In genomic region chr12:6960291-6961277, GRCh38 we compare ENCODE assay signal across 8 cellular contexts. TPM values are rescaled to one million over a fixed set of nuclear protein-coding genes. Genes with fewer than 3 reads are reported as not detected.
A peak's percentile ranks its signal among the peaks of the same experiment; 100 is the strongest.
DNase-seq lines count a peak whose midpoint lies in the region; ATAC-seq and TF ChIP-seq lines count a peak whose summit lies in the region.

No MANE protein-coding gene starts in this region.

- TF ChIP-seq EP300 in gastroesophageal sphincter (IDR thresholded peaks at IDR 0.05) (no peak), stomach (IDR thresholded peaks at IDR 0.05) (no peak)

- H3K27ac ChIP-seq in WERI-Rb-1 = peak overlapping the region; percentile 76
- H3K27ac ChIP-seq in gastroesophageal sphincter = peak overlapping the region in 3 of 4 donors; percentile 63 to 82 (median 81)
- peak overlapping the region; percentile 93 to 97 (median 96) for H3K27ac ChIP-seq in stomach

- WGBS in gastroesophageal sphincter (ENCODE audit: low coverage in 1 of 2), 2 donors = 59 to 100% methylated on average over 2 to 5 of the region's 20 CpGs
- WGBS in stomach, 5 donors = 71 to 79% (median 74%) methylated on average over 17 to 20 of the region's 20 CpGs

- H3K4me1 ChIP-seq in gastroesophageal sphincter (peaks cover 0 to 63% (median 9%) of the 10 kb centered on the region in 3 donors), stomach (peaks cover 49 to 90% (median 62%) of the 10 kb centered on the region in 4 donors)

- H3K36me3 ChIP-seq in WERI-Rb-1 = peaks cover 18% of the 10 kb centered on the region
- peaks cover 0 to 11% of the 10 kb centered on the region in 2 donors for H3K36me3 ChIP-seq in gastroesophageal sphincter
- peaks cover 4 to 39% (median 32%) of the 10 kb centered on the region in 4 donors for H3K36me3 ChIP-seq in stomach
- peaks cover 12% of the 10 kb centered on the region for H3K36me3 ChIP-seq in MG63

- TF ChIP-seq CTCF in Calu3 (IDR thresholded peaks at IDR 0.05; ENCODE audit: unreplicated experiment) = no peak
- peak; percentile 38; the same call in 1 of the 2 replicates for TF ChIP-seq CTCF in HFFc6 (IDR thresholded peaks at IDR 0.05)
- TF ChIP-seq CTCF in WERI-Rb-1 (IDR thresholded peaks at IDR 0.05; ENCODE audit: low read depth, low read length) = peak; percentile 60
- TF ChIP-seq CTCF in gastroesophageal sphincter (IDR thresholded peaks at IDR 0.05) = no peak
- TF ChIP-seq CTCF in stomach (IDR thresholded peaks at IDR 0.05) = no peak

- BruUV-seq in Calu3 (replicated peaks; lab: Mats Ljungman, UMichigan) = no TSS peak

- H3K4me3 Mint-ChIP-seq in Calu3 (ENCODE audit: low read depth, unreplicated experiment) = peak overlapping the region; percentile 79
- H3K4me3 Mint-ChIP-seq in HFFc6 = peak overlapping the region; percentile 61; the same call in 1 of the 2 replicates

- H3K4me1 Mint-ChIP-seq in Calu3 (ENCODE audit: low read depth, unreplicated experiment) (peaks cover 29% of the 10 kb centered on the region), HFFc6 (ENCODE audit: low read depth) (peaks cover 25% of the 10 kb centered on the region)

- H3K4me3 ChIP-seq in WERI-Rb-1 (ENCODE audit: low read depth, low read length) = no peak overlapping the region
- H3K4me3 ChIP-seq in gastroesophageal sphincter = peak overlapping the region in 1 of 2 donors; percentile 26
- H3K4me3 ChIP-seq in stomach = peak overlapping the region in 3 of 4 donors; percentile 53 to 68 (median 62)
- no peak overlapping the region for H3K4me3 ChIP-seq in MG63

- CTCF ChIA-PET in Calu3 (lab: Charles Lee) = interaction anchor here (0.5 to 5.5 kb wide), 3 partner anchors 11 to 997 kb away, joined by 4 to 90 read pairs (median 6); partner anchors contain the start of genes C12orf57 and RNU7-1

- H3K36me3 Mint-ChIP-seq in Calu3 (ENCODE audit: insufficient read depth, unreplicated experiment) = peaks cover 89% of the 10 kb centered on the region
- H3K36me3 Mint-ChIP-seq in HFFc6 (ENCODE audit: low read depth) = no peaks in the 10 kb centered on the region; the same call in 1 of the 2 replicates

- H3K9me3 Mint-ChIP-seq in Calu3 (ENCODE audit: low read depth, unreplicated experiment) (no peaks in the 10 kb centered on the region), HFFc6 (no peaks in the 10 kb centered on the region)

- H3K27me3 ChIP-seq in WERI-Rb-1 (ENCODE audit: insufficient read depth, low read depth, severe bottlenecking) (no peaks in the 10 kb centered on the region), gastroesophageal sphincter (no peaks in the 10 kb centered on the region), stomach (no peaks in the 10 kb centered on the region), MG63 (no peaks in the 10 kb centered on the region)

- no peaks in the 10 kb centered on the region for H3K27me3 Mint-ChIP-seq in Calu3 (ENCODE audit: unreplicated experiment)
- no peaks in the 10 kb centered on the region for H3K27me3 Mint-ChIP-seq in HFFc6 (ENCODE audit: insufficient read depth)

- H3K9me3 ChIP-seq in WERI-Rb-1 (ENCODE audit: severe bottlenecking) (no peaks in the 10 kb centered on the region), gastroesophageal sphincter (no peaks in the 10 kb centered on the region), stomach (no peaks in the 10 kb centered on the region), MG63 (no peaks in the 10 kb centered on the region)

- TF ChIP-seq POLR2A in gastroesophageal sphincter (IDR thresholded peaks at IDR 0.05) (no peak), stomach (IDR thresholded peaks at IDR 0.05) (no peak)

- DNase-seq in Calu3 (no peak), HFFc6 (peak; percentile 52), WERI-Rb-1 (no peak), stomach (no peak), HuH-7.5 (ENCODE audit: low spot score) (no peak), MG63 (no peak)

- intact Hi-C loops in Calu3 (cut with micrococcal nuclease; ENCODE audit: unreplicated experiment) = no loop called here
- intact Hi-C loops in stomach (cut with DNase I; ENCODE audit: low total_unique reads) = no loop called here

- ATAC-seq in gastroesophageal sphincter (no peak), GM18867 (IDR thresholded peaks at IDR 0.05; ENCODE audit: unreplicated experiment) (no peak)

- peak overlapping the region; percentile 87 for H3K27ac Mint-ChIP-seq in Calu3 (ENCODE audit: unreplicated experiment)
- H3K27ac Mint-ChIP-seq in HFFc6 = peak overlapping the region; percentile 95; the same call in 1 of the 2 replicates

RNA-seq across cellular contexts. Expression of gene PTPN6, which starts 9.4 kb away (rescaled TPM):
- 42.4 and 46.3 TPM in 2 replicates for total RNA-seq in Calu3 (2022)
- not detected for total RNA-seq in HFFc6 (2021; fragmentation: NEBNext Ultra II Directional; extraction: Animal tissue kit (Norgen Biotek cat#: 25700))
- total RNA-seq in gastroesophageal sphincter = 10 to 100 TPM in 1 of 4 donors, 1 to 10 TPM in 3; 2.6 to 15.9 (median 7.5) TPM
- total RNA-seq in stomach = 10 to 100 TPM; 11.2 to 36.6 (median 28.0) TPM
- 10 to 100 TPM; 40.6 to 51.2 (median 41.2) TPM for polyA plus RNA-seq in stomach
- not detected in 2 replicates for total RNA-seq in MG63 (2014; rRNA removed; shearing (Covaris generic); ENCODE audit: low replicate concordance)

RNA-seq across cellular contexts. Expression of gene PHB2, which starts 9.9 kb away (rescaled TPM):
- total RNA-seq in Calu3 (2022) (182 and 195 TPM in 2 replicates), gastroesophageal sphincter (100 to 1,000 TPM; 170 to 215 (median 187) TPM), stomach (100 to 1,000 TPM in 4 of 5 donors, 10 to 100 TPM in 1; 49.2 to 441 (median 150) TPM)
- 100 to 1,000 TPM; 160 to 198 (median 182) TPM for total RNA-seq in HFFc6 (2021; fragmentation: NEBNext Ultra II Directional; extraction: Animal tissue kit (Norgen Biotek cat#: 25700))
- polyA plus RNA-seq in stomach = 100 to 1,000 TPM; 150 to 179 (median 154) TPM
- 349 and 524 TPM in 2 replicates for total RNA-seq in MG63 (2014; rRNA removed; shearing (Covaris generic); ENCODE audit: low replicate concordance)

RNA-seq across cellular contexts. Expression of gene EMG1, which starts 10.1 kb away (rescaled TPM):
- total RNA-seq in Calu3 (2022) (73.1 and 80.5 TPM in 2 replicates), gastroesophageal sphincter (10 to 100 TPM; 17.0 to 27.3 (median 20.1) TPM), stomach (10 to 100 TPM in 3 of 5 donors, 1 to 10 TPM in 2; 1.2 to 86.6 (median 25.2) TPM)
- 10 to 100 TPM; 64.9 to 83.7 (median 75.6) TPM for total RNA-seq in HFFc6 (2021; fragmentation: NEBNext Ultra II Directional; extraction: Animal tissue kit (Norgen Biotek cat#: 25700))
- 10 to 100 TPM; 19.3 to 22.7 (median 21.7) TPM for polyA plus RNA-seq in stomach
- 23.5 and 56.5 TPM in 2 replicates for total RNA-seq in MG63 (2014; rRNA removed; shearing (Covaris generic); ENCODE audit: low replicate concordance)

RNA-seq across cellular contexts. Expression of gene C12orf57, which starts 16.8 kb away (rescaled TPM):
- 96.7 and 103 TPM in 2 replicates for total RNA-seq in Calu3 (2022)
- 100 to 1,000 TPM; 115 to 131 (median 123) TPM for total RNA-seq in HFFc6 (2021; fragmentation: NEBNext Ultra II Directional; extraction: Animal tissue kit (Norgen Biotek cat#: 25700))
- total RNA-seq in gastroesophageal sphincter = 100 to 1,000 TPM; 172 to 521 (median 367) TPM
- 100 to 1,000 TPM; 155 to 453 (median 306) TPM for total RNA-seq in stomach
- polyA plus RNA-seq in stomach = 100 to 1,000 TPM; 418 to 621 (median 443) TPM
- total RNA-seq in MG63 (2014; rRNA removed; shearing (Covaris generic); ENCODE audit: low replicate concordance) = 136 and 311 TPM in 2 replicates

RNA-seq across cellular contexts. Expression of gene RNU7-1, which starts 17.0 kb away (rescaled TPM):
- total RNA-seq in Calu3 (2022) (not detected in 2 replicates), gastroesophageal sphincter (not detected), stomach (not detected)
- not detected for total RNA-seq in HFFc6 (2021; fragmentation: NEBNext Ultra II Directional; extraction: Animal tissue kit (Norgen Biotek cat#: 25700))
- not detected for polyA plus RNA-seq in stomach
- not detected in 2 replicates for total RNA-seq in MG63 (2014; rRNA removed; shearing (Covaris generic); ENCODE audit: low replicate concordance)

Comparison
In these comparisons a context has a peak if more than half of its experiments do, and no peak if none do; other contexts are left out.
1. CTCF ChIP-seq: peak in HFFc6 (single experiment) and WERI-Rb-1 (single experiment); none in Calu3 (single experiment), gastroesophageal sphincter (0 of 4) and stomach (0 of 7).
2. H3K4me3 ChIP-seq: peak in stomach (3 of 4); none in WERI-Rb-1 (single experiment) and MG63 (single experiment).
3. Peak in every context shown above with its lines, with median percentiles within 50 percentile points of each other: H3K27ac ChIP-seq.